Comparison of ENCODE assay signal across 21 cellular contexts in the genomic region with DNA sequence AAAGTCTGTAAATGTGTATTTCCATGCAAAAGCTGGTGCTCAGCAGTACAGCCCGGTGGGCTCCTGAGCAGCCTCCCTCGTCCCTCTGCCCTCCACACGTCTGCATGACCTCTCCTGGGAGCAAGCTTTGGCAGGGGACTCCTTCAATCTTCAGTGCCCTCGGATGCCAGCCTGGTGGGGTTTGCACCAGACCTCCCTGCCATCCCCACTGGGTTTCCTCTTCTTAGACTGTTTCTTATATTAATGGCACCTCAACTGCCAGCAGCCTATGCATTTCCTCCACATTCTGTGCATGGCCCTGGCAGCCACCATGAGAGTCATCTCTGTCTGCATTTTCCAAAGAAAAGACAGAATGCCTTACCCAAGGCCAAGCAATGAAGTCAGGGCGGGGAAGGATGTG.
DNase-seq lines count a peak whose midpoint lies in the region; ATAC-seq and TF ChIP-seq lines count a peak whose summit lies in the region.
"Had no signal": no experiment of that assay in that cellular context is flagged by ENCODE, and none has a peak within 500 bp of the region (broad histone marks: within the 10 kb centered on the region; RNA-seq: fewer than 3 reads in every experiment).

No MANE protein-coding gene starts in this region.

- ATAC-seq in gastroesophageal sphincter = no peak
- ATAC-seq in HG02840 (IDR thresholded peaks at IDR 0.05; ENCODE audit: low FRiP score, unreplicated experiment) = no peak
- no peak for ATAC-seq in GM19324 (IDR thresholded peaks at IDR 0.05; ENCODE audit: low FRiP score, unreplicated experiment)
- ATAC-seq: GM12878, Right ventricle myocardium inferior had no signal

- 80 to 100% methylated on average over 1 to 4 of the region's 5 CpGs for WGBS in gastroesophageal sphincter (ENCODE audit: low coverage in 1 of 2), 2 donors

- no peak overlapping the region for H3K4me3 ChIP-seq in BLaER1 treated with 17β-estradiol and CSF1 and Interleukin-3, amounts not matched to agents 10 nM and 100 nM
- no peak overlapping the region for H3K4me3 ChIP-seq in gastroesophageal sphincter
- H3K4me3 ChIP-seq: GM12878, PC-9, SJCRH30 had no signal

- no peaks in the 10 kb centered on the region for H3K36me3 ChIP-seq in BLaER1 treated with 17β-estradiol and CSF1 and Interleukin-3, amounts not matched to agents 10 nM and 100 nM
- no peaks in the 10 kb centered on the region for H3K36me3 ChIP-seq in gastroesophageal sphincter
- H3K36me3 ChIP-seq: SJCRH30 had no signal

- peaks cover 2% of the 10 kb centered on the region for H3K27me3 Mint-ChIP-seq in nephron progenitor cell (ENCODE audit: low read depth, poor library complexity)
- H3K27me3 Mint-ChIP-seq in type B pancreatic cell = peaks cover 9% of the 10 kb centered on the region

- H4K20me1 ChIP-seq in BLaER1 treated with 17β-estradiol and CSF1 and Interleukin-3, amounts not matched to agents 10 nM and 100 nM = peaks cover 0 to 7% (median 0%) of the 10 kb centered on the region in 11 experiments; a peak in 1 of 22 replicates

- no peaks in the 10 kb centered on the region for H3K9me3 ChIP-seq in BLaER1 treated with 17β-estradiol and CSF1 and Interleukin-3, amounts not matched to agents 10 nM and 100 nM (replicated peaks in 1 of 11)
- H3K9me3 ChIP-seq in gastroesophageal sphincter = no peaks in the 10 kb centered on the region
- H3K9me3 ChIP-seq: SJCRH30 had no signal

- H3K4me3 Mint-ChIP-seq in nephron progenitor cell (peak overlapping the region; percentile 43), type B pancreatic cell (peak overlapping the region; percentile 46)
- H3K4me3 Mint-ChIP-seq: CD4-positive, alpha-beta T cell had no signal

- peak overlapping the region in 8 of 11 experiments; percentile 65 to 92 (median 82); a peak in 15 of 22 replicates for H3K4me2 ChIP-seq in BLaER1 treated with 17β-estradiol and CSF1 and Interleukin-3, amounts not matched to agents 10 nM and 100 nM
- H3K4me2 ChIP-seq: PC-9 had no signal

- H3K36me3 Mint-ChIP-seq in nephron progenitor cell (ENCODE audit: low read depth) (no peaks in the 10 kb centered on the region), type B pancreatic cell (peaks cover 4% of the 10 kb centered on the region)

- TF ChIP-seq CTCF in gastroesophageal sphincter (IDR thresholded peaks at IDR 0.05) (no peak), nephron progenitor cell (IDR thresholded peaks at IDR 0.05) (no peak), type B pancreatic cell (conservative IDR thresholded peaks at IDR 0.05) (no peak)

- H3K27ac ChIP-seq in BLaER1 treated with 17β-estradiol and CSF1 and Interleukin-3, amounts not matched to agents 10 nM and 100 nM = no peak overlapping the region
- H3K27ac ChIP-seq in gastroesophageal sphincter = peak overlapping the region in 3 of 4 donors; percentile 75 to 90 (median 83)
- H3K27ac ChIP-seq: PC-9, SJCRH30 had no signal

- DNase-seq in nephron progenitor cell (no peak), type B pancreatic cell (ENCODE audit: extremely low spot score, unreplicated experiment) (no peak), cerebellar cortex (ENCODE audit: low spot score) (no peak)
- DNase-seq: 8988T; CD4-positive, alpha-beta T cell; COR-L47; GOT3; HCEC 1CT; KBM-7; NCI-H2029; NCI-H446; NCI-H524 treated with DMSO at 0.1 percent for 48 hours; NCI-H82; PC-9; SJCRH30 had no signal

- no peaks in the 10 kb centered on the region for H3K9me3 Mint-ChIP-seq in nephron progenitor cell
- H3K9me3 Mint-ChIP-seq in type B pancreatic cell = no peaks in the 10 kb centered on the region
- H3K9me3 Mint-ChIP-seq: CD4-positive, alpha-beta T cell had no signal

- H3K9ac ChIP-seq in BLaER1 treated with 17β-estradiol and CSF1 and Interleukin-3, amounts not matched to agents 10 nM and 100 nM = no peak overlapping the region

- no peak for TF ChIP-seq POLR2A in gastroesophageal sphincter (IDR thresholded peaks at IDR 0.05)

- peaks cover 45 to 100% (median 98%) of the 10 kb centered on the region in 10 experiments for H3K4me1 ChIP-seq in BLaER1 treated with 17β-estradiol and CSF1 and Interleukin-3, amounts not matched to agents 10 nM and 100 nM
- peaks cover 0 to 87% (median 29%) of the 10 kb centered on the region in 3 donors for H3K4me1 ChIP-seq in gastroesophageal sphincter
- H3K4me1 ChIP-seq: SJCRH30 had no signal

- no peak for TF ChIP-seq EP300 in gastroesophageal sphincter (IDR thresholded peaks at IDR 0.05)

- peak overlapping the region; percentile 73 for H3K27ac Mint-ChIP-seq in nephron progenitor cell
- no peak overlapping the region for H3K27ac Mint-ChIP-seq in type B pancreatic cell
- H3K27ac Mint-ChIP-seq: CD4-positive, alpha-beta T cell had no signal

- H3K27me3 ChIP-seq in BLaER1 treated with 17β-estradiol and CSF1 and Interleukin-3, amounts not matched to agents 10 nM and 100 nM = peaks cover 0 to 21% (median 0%) of the 10 kb centered on the region in 11 experiments; a peak in 5 of 22 replicates
- no peaks in the 10 kb centered on the region for H3K27me3 ChIP-seq in gastroesophageal sphincter

- H3K4me1 Mint-ChIP-seq in nephron progenitor cell = peaks cover 100% of the 10 kb centered on the region
- peaks cover 74% of the 10 kb centered on the region for H3K4me1 Mint-ChIP-seq in type B pancreatic cell (ENCODE audit: unreplicated experiment)

Comparison
In these comparisons a context has a peak if more than half of its experiments do, and no peak if none do; other contexts are left out.
1. H3K27ac ChIP-seq: peak in gastroesophageal sphincter (3 of 4); none in BLaER1 treated with 17β-estradiol and CSF1 and Interleukin-3, amounts not matched to agents 10 nM and 100 nM (0 of 11).